7 cellular contexts compared by ENCODE assay signal in the genomic region with DNA sequence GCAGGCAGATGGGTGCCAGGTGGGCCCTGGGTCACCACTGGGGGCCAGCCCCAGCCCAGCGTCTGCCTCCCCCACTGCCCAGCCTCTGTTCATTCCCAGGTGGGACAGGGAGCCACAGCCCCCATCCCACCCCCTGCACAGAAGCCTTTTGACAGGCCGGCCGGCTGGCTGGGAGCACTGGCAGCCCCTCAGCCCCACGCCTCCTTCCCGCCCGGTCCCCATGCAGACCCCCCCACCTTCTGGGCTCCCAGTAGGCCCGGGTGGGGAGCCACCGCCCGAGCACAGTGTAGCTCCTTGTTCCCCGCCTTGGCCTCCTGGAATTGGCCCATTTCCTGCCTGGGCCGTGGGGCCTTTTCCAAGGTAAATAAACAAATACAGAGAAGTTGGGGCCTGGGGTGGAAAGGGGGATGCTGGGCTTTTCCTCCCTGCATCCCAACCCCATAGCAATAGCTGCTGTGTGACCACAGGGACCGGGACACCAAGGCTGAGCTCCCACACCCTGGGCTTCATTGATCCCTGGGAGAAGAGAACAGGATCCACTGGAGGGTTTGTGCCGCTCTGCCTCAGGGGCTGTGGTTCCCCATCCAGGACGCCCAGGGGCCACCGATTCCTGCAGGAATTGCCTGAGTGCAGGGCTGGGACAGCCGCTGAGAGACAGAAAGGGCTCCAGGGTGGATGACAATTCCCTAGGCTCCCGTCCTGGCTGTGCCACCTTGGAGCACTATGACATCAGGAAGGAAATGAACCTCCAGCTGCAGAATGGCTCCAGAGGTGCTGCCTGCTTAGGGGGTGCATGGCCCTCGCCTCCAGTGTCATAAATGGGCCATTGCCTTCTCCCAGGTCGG. TPM values are rescaled to one million over a fixed set of nuclear protein-coding genes. Genes with fewer than 3 reads are reported as not detected.
DNase-seq lines count a peak whose midpoint lies in the region; ATAC-seq, FAIRE-seq and TF ChIP-seq lines count a peak whose summit lies in the region.
"Not testable (repeated sequence)": the region's sequence is repeated elsewhere in the genome, so short reads cannot be mapped to it uniquely, and the experiment has no call there.

No MANE protein-coding gene starts in this region.

- not testable (repeated sequence) for H3K36me3 ChIP-seq in HCT116 (ENCODE audit: control insufficient read depth in 1 of 2, insufficient read depth in 2 of 2, low read length in 2 of 2); endothelial cell of umbilical vein (ENCODE audit: control insufficient read depth in 2 of 2, extremely low read depth in 1 of 2, insufficient read depth in 2 of 2, low read length in 2 of 2); heart right ventricle; left lung; pancreas; upper lobe of right lung

- not testable (repeated sequence) for H3K27ac Mint-ChIP-seq in WTC11

- not testable (repeated sequence) for H3K36me3 Mint-ChIP-seq in WTC11

- not testable (repeated sequence) for H4K20me1 ChIP-seq in HCT116 (ENCODE audit: insufficient read depth); endothelial cell of umbilical vein (replicated peaks; ENCODE audit: control insufficient read depth, extremely low read depth, insufficient read depth, low read length)

- not testable (repeated sequence) for H3K4me2 ChIP-seq in HCT116 (ENCODE audit: low read length); endothelial cell of umbilical vein (ENCODE audit: insufficient read depth, low read length)

- H3K27me3 Mint-ChIP-seq in WTC11 (ENCODE audit: low read depth), result not testable (repeated sequence)

- not testable (repeated sequence) for H3K4me1 ChIP-seq in HCT116 (ENCODE audit: control insufficient read depth in 1 of 2, insufficient read depth in 2 of 2, low read length in 2 of 2); endothelial cell of umbilical vein (ENCODE audit: control insufficient read depth, extremely low read depth, insufficient read depth, low read length); heart right ventricle; left lung; pancreas; upper lobe of right lung

- DNase-seq in HCT116 (ENCODE audit: low read depth, low spot score); WTC11 (ENCODE audit: low spot score); endothelial cell of umbilical vein (ENCODE audit: low read depth, low spot score); heart right ventricle; left lung; pancreas; upper lobe of right lung: not testable (repeated sequence)

- peak; percentile 25; the same call in 1 of the 2 replicates for ATAC-seq in HCT116
- ATAC-seq in WTC11, result peak; percentile 20
- peak; percentile 46 to 80 (median 70) for ATAC-seq in heart right ventricle
- ATAC-seq in left lung, result peak; percentile 42
- peak; percentile 34 to 66 (median 61) for ATAC-seq in pancreas
- peak; percentile 46 for ATAC-seq in upper lobe of right lung

- not testable (repeated sequence) for TF ChIP-seq POLR2A in HCT116 (IDR thresholded peaks at IDR 0.05; ENCODE audit: borderline replicate concordance, extremely low read depth, insufficient read depth, insufficient read length); endothelial cell of umbilical vein (IDR thresholded peaks at IDR 0.05; ENCODE audit: low read depth, low read length)

- POLR2A ChIA-PET in HCT116 (lab: Charles Lee); WTC11 (lab: Charles Lee); endothelial cell of umbilical vein (lab: Charles Lee): not testable (repeated sequence)

- intact Hi-C loops in HCT116 (cut with micrococcal nuclease); endothelial cell of umbilical vein (cut with micrococcal nuclease); heart right ventricle (cut with DNase I); left lung (cut with DNase I); pancreas (cut with DNase I); upper lobe of right lung (cut with DNase I): not testable (repeated sequence)

- not testable (repeated sequence) for TF ChIP-seq RAD21 in HCT116 (IDR thresholded peaks at IDR 0.05; ENCODE audit: low read depth)

- not testable (repeated sequence) for TF ChIP-seq CTCF in HCT116 (IDR thresholded peaks at IDR 0.05 in 2 of 3, conservative IDR thresholded peaks at IDR 0.05 in 1 of 3; ENCODE audit: borderline replicate concordance in 1 of 3, insufficient read depth in 1 of 3, low read depth in 2 of 3, low read length in 2 of 3); WTC11 (IDR thresholded peaks at IDR 0.05); endothelial cell of umbilical vein (IDR thresholded peaks at IDR 0.05; ENCODE audit: extremely low read depth in 1 of 2, insufficient read depth in 1 of 2, low read depth in 1 of 2, low read length in 2 of 2); heart right ventricle (IDR thresholded peaks at IDR 0.05); left lung (IDR thresholded peaks at IDR 0.05); pancreas (IDR thresholded peaks at IDR 0.05); upper lobe of right lung (IDR thresholded peaks at IDR 0.05)

- not testable (repeated sequence) for H3K4me3 ChIP-seq in HCT116 (replicated peaks in 1 of 2; ENCODE audit: low read depth in 1 of 2, low read length in 2 of 2); endothelial cell of umbilical vein (replicated peaks in 1 of 3; ENCODE audit: insufficient read depth in 1 of 3, low read depth in 1 of 3, low read length in 3 of 3); heart right ventricle; left lung; pancreas; upper lobe of right lung

- not testable (repeated sequence) for H3K27me3 ChIP-seq in HCT116 (ENCODE audit: insufficient read depth, low read length); endothelial cell of umbilical vein (ENCODE audit: control insufficient read depth in 2 of 2, insufficient read depth in 2 of 2, low read length in 2 of 2); heart right ventricle; left lung; pancreas; upper lobe of right lung

- not testable (repeated sequence) for H3K4me1 Mint-ChIP-seq in WTC11

- BruUV-seq in HCT116 (replicated peaks; lab: Mats Ljungman, UMichigan); endothelial cell of umbilical vein (replicated peaks; lab: Mats Ljungman, UMichigan): not testable (repeated sequence)

- not testable (repeated sequence) for H3K79me2 ChIP-seq in HCT116 (ENCODE audit: insufficient read depth, low read length); endothelial cell of umbilical vein (ENCODE audit: control insufficient read depth, insufficient read depth, low read length)

- RAD21 ChIA-PET in HCT116 (lab: Charles Lee; ENCODE audit: low non-redundant PET in 1 of 2, low total read pairs in 2 of 2, uncharacterized antibody in 2 of 2, unreplicated experiment in 2 of 2), result not testable (repeated sequence)

- H2AFZ ChIP-seq in HCT116 (ENCODE audit: low read depth, low read length, poor library complexity, severe bottlenecking); endothelial cell of umbilical vein (ENCODE audit: low read depth, low read length): not testable (repeated sequence)

- not testable (repeated sequence) for H3K9ac ChIP-seq in HCT116 (ENCODE audit: low read length); endothelial cell of umbilical vein (replicated peaks; ENCODE audit: extremely low read depth, insufficient read depth, low read length)

- no CpG with 5 or more reads among the region's 19 CpGs for WGBS in heart right ventricle, 2 donors
- no CpG with 5 or more reads among the region's 19 CpGs for WGBS in pancreas, 2 donors

- H3K9me1 ChIP-seq in endothelial cell of umbilical vein (replicated peaks; ENCODE audit: control insufficient read depth, extremely low read depth, insufficient read depth, low read length), result not testable (repeated sequence)

- not testable (repeated sequence) for H3K27ac ChIP-seq in HCT116 (ENCODE audit: low read depth, low read length); endothelial cell of umbilical vein (ENCODE audit: insufficient read depth, low read depth, low read length); heart right ventricle; left lung; pancreas; upper lobe of right lung

- CTCF ChIA-PET in HCT116 (lab: Charles Lee); WTC11 (lab: Charles Lee); endothelial cell of umbilical vein (lab: Charles Lee): not testable (repeated sequence)

- not testable (repeated sequence) for H3K9me3 ChIP-seq in HCT116 (ENCODE audit: control insufficient read depth in 1 of 2, insufficient read depth in 1 of 2, low read depth in 1 of 2, low read length in 2 of 2); endothelial cell of umbilical vein (replicated peaks; ENCODE audit: control insufficient read depth, insufficient read depth, low read length); heart right ventricle; left lung; pancreas; upper lobe of right lung

- not testable (repeated sequence) for H3K9me2 ChIP-seq in HCT116 (ENCODE audit: insufficient read depth)

- H3K4me3 Mint-ChIP-seq in WTC11, result not testable (repeated sequence)

- not testable (repeated sequence) for H3K9me3 Mint-ChIP-seq in WTC11

- peak; percentile 31 for FAIRE-seq in endothelial cell of umbilical vein (lab: Jason Lieb, UNC)
- not testable (repeated sequence) for FAIRE-seq in pancreas (lab: Jason Lieb, UNC)

- dilution Hi-C loops in endothelial cell of umbilical vein (cut with MboI; ENCODE audit: extremely low pct_ligation_motif_present, low sequenced_read_pairs), result not testable (repeated sequence)

RNA-seq across cellular contexts. Expression of a gene that starts 20.7 kb away (rescaled TPM):
- total RNA-seq in HCT116 (2021; ENCODE audit: unreplicated experiment) (8.8 TPM), WTC11 (2021) (2.0 to 3.0 TPM (median 2.3 TPM) in 3 replicates), endothelial cell of umbilical vein (1.2 and 2.0 TPM in 2 replicates), heart right ventricle (1 to 10 TPM in 8 of 10 donors, under 1 TPM in 2; 0.90 to 2.2 (median 1.2) TPM), left lung (1 to 10 TPM; 2.0 to 2.8 TPM), pancreas (10 to 100 TPM in 1 of 6 donors, 1 to 10 TPM in 4, under 1 TPM in 1; 0.76 to 11.0 (median 3.3) TPM), upper lobe of right lung (4.4 TPM)
- 4.2 and 4.5 TPM in 2 replicates for polyA plus RNA-seq in HCT116 (2012)
- polyA plus RNA-seq in endothelial cell of umbilical vein (0.89 and 1.6 TPM in 2 replicates), heart right ventricle (1 to 10 TPM; 1.1 to 2.6 TPM), pancreas (1 to 10 TPM; 4.7 to 6.8 TPM)
- polyA plus RNA-seq in endothelial cell of umbilical vein (2011; cell fraction: cytosol; rRNA removed), result 0.06 TPM in 2 replicates
- polyA plus RNA-seq in endothelial cell of umbilical vein (2011; cell fraction: nucleus; rRNA removed), result 3.7 and 6.3 TPM in 2 replicates
- 1.2 and 1.3 TPM in 2 replicates for polyA plus RNA-seq in endothelial cell of umbilical vein (2012)
- 1.00 and 2.3 TPM in 2 replicates for polyA minus RNA-seq in endothelial cell of umbilical vein
- polyA minus RNA-seq in endothelial cell of umbilical vein (2011; cell fraction: cytosol; rRNA and poly(A)+ RNA removed), result 1.9 TPM
- 2.0 and 6.5 TPM in 2 replicates for polyA minus RNA-seq in endothelial cell of umbilical vein (2011; cell fraction: nucleus; rRNA and poly(A)+ RNA removed)

Comparison
In these comparisons a context has a peak if more than half of its experiments do, and no peak if none do; other contexts are left out.
1. ATAC-seq: peak in every context shown above with its lines; median percentile 70 in heart right ventricle; 61 in pancreas; 46 in upper lobe of right lung; 42 in left lung; 25 in HCT116; 20 in WTC11.